Comparison of ENCODE assay signal across 21 cellular contexts in the genomic region with DNA sequence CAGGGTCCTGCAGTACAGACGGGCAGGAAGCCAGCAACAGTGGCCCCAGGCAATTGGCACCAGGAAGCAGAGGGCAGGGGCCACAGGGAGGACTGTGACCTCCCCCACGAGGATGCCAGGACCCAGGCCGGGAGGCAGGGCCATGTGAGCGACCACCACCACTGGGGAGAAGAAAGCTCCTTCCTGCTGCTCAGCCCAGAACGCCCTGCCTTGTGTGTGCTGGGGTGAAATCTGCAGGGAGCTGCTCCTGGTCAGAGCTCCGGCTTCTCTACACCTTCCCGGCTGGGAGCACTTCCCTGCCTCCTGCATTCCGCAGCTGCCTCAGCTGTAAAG.
DNase-seq lines count a peak whose midpoint lies in the region; ATAC-seq and TF ChIP-seq lines count a peak whose summit lies in the region.
"Had no signal": no experiment of that assay in that cellular context is flagged by ENCODE, and none has a peak within 500 bp of the region (broad histone marks: within the 10 kb centered on the region; RNA-seq: fewer than 3 reads in every experiment).

No MANE protein-coding gene starts in this region.

- no peak overlapping the region for H3K27ac Mint-ChIP-seq in activated naive CD4-positive, alpha-beta T cell treated with anti-CD3 and anti-CD28 coated beads, Interleukin-2, amount 10 ng/mL, durations not matched to agents 7 days and 5 days
- H3K27ac Mint-ChIP-seq: activated CD8-positive, alpha-beta T cell treated with anti-CD3 and anti-CD28 coated beads for 36 hours; activated T-helper 2 cell treated with anti-CD3 and anti-CD28 coated beads, Interferon-gamma antibody, Interleukin-2, Interleukin-4, amounts not matched to agents 10 μg/mL and 5 μg/mL and 100 μg/mL, durations not matched to agents 14 hours and 24 hours and 36 hours; CD8-positive, alpha-beta T cell; T-helper 1 cell treated with Interleukin-12 subunit alpha and Interleukin-12 subunit beta and Interleukin-4 antibody, amounts not matched to agents 30 μg/mL and 1 μg/mL, for 36 hours had no signal

- H3K9me3 Mint-ChIP-seq in activated naive CD4-positive, alpha-beta T cell treated with anti-CD3 and anti-CD28 coated beads, Interleukin-2, amount 10 ng/mL, durations not matched to agents 7 days and 5 days = peaks cover 2% of the 10 kb centered on the region
- H3K9me3 Mint-ChIP-seq: activated CD8-positive, alpha-beta T cell treated with anti-CD3 and anti-CD28 coated beads for 36 hours; activated T-helper 2 cell treated with anti-CD3 and anti-CD28 coated beads, Interferon-gamma antibody, Interleukin-2, Interleukin-4, amounts not matched to agents 10 μg/mL and 5 μg/mL and 100 μg/mL, durations not matched to agents 14 hours and 24 hours and 36 hours; CD8-positive, alpha-beta T cell; T-helper 1 cell treated with Interleukin-12 subunit alpha and Interleukin-12 subunit beta and Interleukin-4 antibody, amounts not matched to agents 30 μg/mL and 1 μg/mL, for 36 hours had no signal

- no peaks in the 10 kb centered on the region for H3K36me3 Mint-ChIP-seq in activated naive CD4-positive, alpha-beta T cell treated with anti-CD3 and anti-CD28 coated beads, Interleukin-2, amount 10 ng/mL, durations not matched to agents 7 days and 5 days
- H3K36me3 Mint-ChIP-seq: CD8-positive, alpha-beta T cell had no signal

- H3K4me3 Mint-ChIP-seq in activated naive CD4-positive, alpha-beta T cell treated with anti-CD3 and anti-CD28 coated beads, Interleukin-2, amount 10 ng/mL, durations not matched to agents 7 days and 5 days = no peak overlapping the region
- H3K4me3 Mint-ChIP-seq: activated CD8-positive, alpha-beta T cell treated with anti-CD3 and anti-CD28 coated beads for 36 hours; CD8-positive, alpha-beta T cell; T-helper 1 cell treated with Interleukin-12 subunit alpha and Interleukin-12 subunit beta and Interleukin-4 antibody, amounts not matched to agents 30 μg/mL and 1 μg/mL, for 36 hours had no signal

- peak overlapping the region; percentile 38 for H3K4me3 ChIP-seq in NB4 (ENCODE audit: low read depth, low read length)
- no peak overlapping the region for H3K4me3 ChIP-seq in left ventricle myocardium inferior
- H3K4me3 ChIP-seq: skin epidermis, stomach, thyroid gland had no signal

- ATAC-seq in HG03097 (IDR thresholded peaks at IDR 0.05; ENCODE audit: low FRiP score, unreplicated experiment) = no peak
- no peak for ATAC-seq in GM21825 (IDR thresholded peaks at IDR 0.05; ENCODE audit: unreplicated experiment)
- ATAC-seq: activated CD8-positive, alpha-beta T cell treated with anti-CD3 and anti-CD28 coated beads for 36 hours; CD8-positive, alpha-beta T cell had no signal

- no peaks in the 10 kb centered on the region for H3K4me1 Mint-ChIP-seq in activated naive CD4-positive, alpha-beta T cell treated with anti-CD3 and anti-CD28 coated beads, Interleukin-2, amount 10 ng/mL, durations not matched to agents 7 days and 5 days

- peak; percentile 15 for DNase-seq in activated naive CD4-positive, alpha-beta T cell treated with anti-CD3 and anti-CD28 coated beads, Interleukin-2, amount 10 ng/mL, durations not matched to agents 7 days and 5 days
- no peak for DNase-seq in activated naive CD4-positive, alpha-beta T cell treated with Interleukin-2 at 50 U/mL for 16 hours
- DNase-seq in NB4 (ENCODE audit: low read depth) (no peak), left ventricle myocardium inferior (peak; percentile 1), posterior vena cava (ENCODE audit: low spot score) (peak; percentile 29), iPS-NIHi11 (ENCODE audit: low spot score) (no peak)
- DNase-seq: activated CD8-positive, alpha-beta T cell treated with anti-CD3 and anti-CD28 coated beads for 36 hours; AML-193; CD8-positive, alpha-beta T cell; DMS 273 treated with DMSO at 0.1 percent for 48 hours; IMR-90; NCI-H1092 treated with DMSO at 0.1 percent for 48 hours; NCI-H187 treated with DMSO at 0.1 percent for 48 hours; NCI-H524 treated with DMSO at 0.1 percent for 48 hours; stomach; thyroid gland had no signal

- no peaks in the 10 kb centered on the region for H3K36me3 ChIP-seq in left ventricle myocardium inferior
- H3K36me3 ChIP-seq: stomach, thyroid gland had no signal

- peaks cover 82% of the 10 kb centered on the region for H3K27me3 ChIP-seq in left ventricle myocardium inferior (ENCODE audit: low read depth)
- H3K27me3 ChIP-seq: thyroid gland had no signal

- no peaks in the 10 kb centered on the region for H3K4me1 ChIP-seq in left ventricle myocardium inferior
- H3K4me1 ChIP-seq: stomach, thyroid gland had no signal

- TF ChIP-seq CTCF in NB4 (IDR thresholded peaks at IDR 0.05; ENCODE audit: low read depth, low read length) (no peak), left ventricle myocardium inferior (IDR thresholded peaks at IDR 0.05; ENCODE audit: borderline replicate concordance) (no peak)

- TF ChIP-seq POLR2A in NB4 (IDR thresholded peaks at IDR 0.05; ENCODE audit: extremely low read depth, insufficient read length) = no peak

- H3K27me3 Mint-ChIP-seq in activated naive CD4-positive, alpha-beta T cell treated with anti-CD3 and anti-CD28 coated beads, Interleukin-2, amount 10 ng/mL, durations not matched to agents 7 days and 5 days = no peaks in the 10 kb centered on the region
- H3K27me3 Mint-ChIP-seq: activated CD8-positive, alpha-beta T cell treated with anti-CD3 and anti-CD28 coated beads for 36 hours had no signal

- CTCF ChIA-PET in activated naive CD4-positive, alpha-beta T cell treated with anti-CD3 and anti-CD28 coated beads, Interleukin-2, amount 10 ng/mL, durations not matched to agents 7 days and 5 days (lab: Charles Lee) = no interaction called here

- intact Hi-C loops in left ventricle myocardium inferior (cut with micrococcal nuclease) (no loop called here), posterior vena cava (cut with DNase I) (no loop called here)

- H3K27ac ChIP-seq in left ventricle myocardium inferior (replicated peaks) = no peak overlapping the region
- H3K27ac ChIP-seq: skin epidermis, stomach, thyroid gland had no signal

- no peaks in the 10 kb centered on the region for H3K9me3 ChIP-seq in left ventricle myocardium inferior (replicated peaks)
- H3K9me3 ChIP-seq: stomach, thyroid gland had no signal

Comparison
In these comparisons a context has a peak if more than half of its experiments do, and no peak if none do; other contexts are left out.
1. DNase-seq: peak in activated naive CD4-positive, alpha-beta T cell treated with anti-CD3 and anti-CD28 coated beads, Interleukin-2, amount 10 ng/mL, durations not matched to agents 7 days and 5 days (single experiment), left ventricle myocardium inferior (single experiment) and posterior vena cava (single experiment); none in activated naive CD4-positive, alpha-beta T cell treated with Interleukin-2 at 50 U/mL for 16 hours (single experiment), NB4 (single experiment) and iPS-NIHi11 (single experiment).